ENCODE assay signal across 21 cellular contexts in genomic region chr4:109510687-109511086, GRCh38.
"Had no signal": no experiment of that assay in that cellular context is flagged by ENCODE, and none has a peak within 500 bp of the region (broad histone marks: within the 10 kb centered on the region; RNA-seq: fewer than 3 reads in every experiment).

No MANE protein-coding gene starts in this region.

- H3K4me3 Mint-ChIP-seq: activated CD8-positive, alpha-beta T cell treated with anti-CD3 and anti-CD28 coated beads, Interleukin-2, amount 10 ng/mL, durations not matched to agents 7 days and 5 days; T-helper 17 cell; WTC11 had no signal

- H3K9me3 Mint-ChIP-seq: WTC11 had no signal

- DNase-seq: activated CD4-positive, alpha-beta T cell treated with anti-CD3 and anti-CD28 coated beads for 48 hours; activated CD4-positive, alpha-beta T cell treated with anti-CD3 and anti-CD28 coated beads, Interleukin-2, amount 50 U/mL, for 4 hours; activated CD4-positive, CD25-positive, alpha-beta regulatory T cell treated with anti-CD3 and anti-CD28 coated beads, Interleukin-2, amount 50 U/mL, for 72 hours; activated CD8-positive, alpha-beta memory T cell treated with anti-CD3 and anti-CD28 coated beads, Interleukin-2, amount 50 U/mL, for 48 hours; activated CD8-positive, alpha-beta T cell treated with anti-CD3 and anti-CD28 coated beads, Interleukin-2, amount 10 ng/mL, durations not matched to agents 7 days and 5 days; activated naive CD4-positive, alpha-beta T cell treated with anti-CD3 and anti-CD28 coated beads, Interleukin-2, amount 50 U/mL, for 16 hours; activated T-cell treated with anti-CD3 and anti-CD28 coated beads, Interleukin-2, amount 50 U/mL, for 1 hour; aorta; central memory CD4-positive, alpha-beta T cell; MM.1S; NCI-H1105; NCI-H1436; NCI-H1694 treated with DMSO at 0.1 percent for 48 hours; NCI-H2029 treated with DMSO at 0.1 percent for 48 hours; NCI-H524; Peyer's patch; SIG-M5; T-helper 17 cell; T-helper 9 cell had no signal

- H3K4me3 ChIP-seq: Peyer's patch had no signal

- H3K4me1 Mint-ChIP-seq: WTC11 had no signal

- ATAC-seq: activated CD8-positive, alpha-beta T cell treated with anti-CD3 and anti-CD28 coated beads, Interleukin-2, amount 10 ng/mL, durations not matched to agents 7 days and 5 days; T-helper 17 cell; WTC11 had no signal

- H3K27ac ChIP-seq: Peyer's patch had no signal

- H3K27me3 ChIP-seq: Peyer's patch had no signal

- H3K27ac Mint-ChIP-seq: activated CD8-positive, alpha-beta T cell treated with anti-CD3 and anti-CD28 coated beads, Interleukin-2, amount 10 ng/mL, durations not matched to agents 7 days and 5 days; T-helper 17 cell; WTC11 had no signal

- FAIRE-seq: bronchial epithelial cell had no signal

- H3K9me3 ChIP-seq: Peyer's patch had no signal

- H3K27me3 Mint-ChIP-seq: T-helper 17 cell had no signal

- H3K4me1 ChIP-seq: Peyer's patch had no signal
